2 cellular contexts compared by ENCODE assay signal in genomic region chr1:1957533-1957961, GRCh38.
TF ChIP-seq lines count a peak whose summit lies in the region.

No MANE protein-coding gene starts in this region.

TF ChIP-seq in GM23338, 12 proteins besides CTCF, POLR2A, EP300 and RAD21:
- TF ChIP-seq STAT1 (IDR thresholded peaks at IDR 0.05; ENCODE audit: unreplicated experiment), result no peak
- TF ChIP-seq ETS1 (IDR thresholded peaks at IDR 0.05), result no peak
- TF ChIP-seq POLR2AphosphoS5 (IDR thresholded peaks at IDR 0.05; ENCODE audit: low read depth), result no peak
- no peak for TF ChIP-seq CREB1 (CRISPR knock-in tag; IDR thresholded peaks at IDR 0.05; ENCODE audit: low read depth)
- no peak for TF ChIP-seq REST (IDR thresholded peaks at IDR 0.05; ENCODE audit: unreplicated experiment)
- TF ChIP-seq ZNF462 (CRISPR knock-in tag; IDR thresholded peaks at IDR 0.05), result no peak

TF ChIP-seq in H1, 55 proteins besides CTCF, POLR2A, EP300 and RAD21:
- no peak for TF ChIP-seq PHF8 (conservative IDR thresholded peaks at IDR 0.05; ENCODE audit: low read depth, low read length)
- no peak for TF ChIP-seq POU5F1 (IDR thresholded peaks at IDR 0.05; ENCODE audit: low read depth, low read length)
- TF ChIP-seq KDM4A (IDR thresholded peaks at IDR 0.05; ENCODE audit: low read depth, low read length, severe bottlenecking), result no peak
- TF ChIP-seq SP4 (IDR thresholded peaks at IDR 0.05; ENCODE audit: low read length), result no peak
- TF ChIP-seq BRCA1 (IDR thresholded peaks at IDR 0.05; ENCODE audit: low read depth, low read length), result no peak
- no peak for TF ChIP-seq MAX (IDR thresholded peaks at IDR 0.05)
- no peak for TF ChIP-seq SAP30 (IDR thresholded peaks at IDR 0.05; ENCODE audit: insufficient read depth, insufficient replicate concordance, low read length)
- no peak for TF ChIP-seq CHD1 (IDR thresholded peaks at IDR 0.05; ENCODE audit: low read depth, low read length)
- no peak for TF ChIP-seq SUZ12 (IDR thresholded peaks at IDR 0.05; ENCODE audit: low read length)
- TF ChIP-seq SIN3A (conservative IDR thresholded peaks at IDR 0.05 in 1 of 2, IDR thresholded peaks at IDR 0.05 in 1 of 2; ENCODE audit: low read depth in 1 of 2, low read length in 2 of 2), result no peak
- no peak for TF ChIP-seq NANOG (IDR thresholded peaks at IDR 0.05; ENCODE audit: insufficient read depth, low read depth, low read length, poor library complexity, severe bottlenecking)
- no peak for TF ChIP-seq SP2 (IDR thresholded peaks at IDR 0.05; ENCODE audit: low read length)
- TF ChIP-seq CBX8 (IDR thresholded peaks at IDR 0.05; ENCODE audit: borderline replicate concordance, low read depth, low read length), result no peak
- TF ChIP-seq BACH1 (IDR thresholded peaks at IDR 0.05; ENCODE audit: low read length), result no peak
- TF ChIP-seq POLR2AphosphoS5 (IDR thresholded peaks at IDR 0.05; ENCODE audit: low read depth, low read length), result no peak
- no peak for TF ChIP-seq SIRT6 (IDR thresholded peaks at IDR 0.05; ENCODE audit: low read length)
- no peak for TF ChIP-seq SIX5 (IDR thresholded peaks at IDR 0.05; ENCODE audit: low read depth, low read length)
- no peak for TF ChIP-seq BCL11A (IDR thresholded peaks at IDR 0.05; ENCODE audit: low read depth in 2 of 2, low read length in 2 of 2)
TF ChIP-seq in H1: peak in this region for 0.
